Comparison of ENCODE assay signal across 31 cellular contexts in the genomic region with DNA sequence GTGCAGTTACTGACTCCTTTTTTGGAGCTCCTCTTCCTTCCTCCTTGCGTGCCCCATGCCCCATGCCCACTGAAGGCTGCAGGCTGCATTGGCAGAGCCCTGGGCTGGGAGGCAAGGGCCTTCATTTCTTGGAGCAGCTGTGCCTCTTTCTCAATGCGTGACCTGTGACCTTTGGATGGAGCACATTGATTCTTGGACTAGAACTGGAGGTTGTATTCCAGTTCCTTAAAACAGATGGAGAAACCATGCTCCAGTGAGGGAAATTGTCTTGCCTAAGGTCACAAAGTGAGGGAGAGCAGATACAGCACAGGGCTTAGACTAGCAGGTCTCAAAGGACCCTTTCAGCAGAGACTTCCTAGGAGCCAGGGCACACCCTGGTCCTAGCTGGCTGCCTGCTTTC. TPM values are rescaled to one million over a fixed set of nuclear protein-coding genes. Genes with fewer than 3 reads are reported as not detected.
"Had no signal": no experiment of that assay in that cellular context is flagged by ENCODE, and none has a peak within 500 bp of the region (broad histone marks: within the 10 kb centered on the region; RNA-seq: fewer than 3 reads in every experiment).

No MANE protein-coding gene starts in this region.

- H3K9me3 Mint-ChIP-seq: activated CD8-positive, alpha-beta T cell treated with anti-CD3 and anti-CD28 coated beads for 36 hours; activated naive CD4-positive, alpha-beta T cell treated with anti-CD3 and anti-CD28 coated beads, Interleukin-2, amount 50 U/mL, for 24 hours; activated T-helper 2 cell treated with anti-CD3 and anti-CD28 coated beads, Interferon-gamma antibody, Interleukin-2, Interleukin-4, amounts not matched to agents 10 μg/mL and 5 μg/mL and 100 μg/mL, durations not matched to agents 14 hours and 24 hours and 36 hours; memory B cell; naive thymus-derived CD8-positive, alpha-beta T cell; neural crest cell; stimulated activated naive B cell treated with anti-CD40 and anti-IgM and Interleukin-4, amounts not matched to agents 10 μg/mL and 1 μg/mL and 100 μg/mL, for 72 hours had no signal

- H3K9me3 ChIP-seq: adrenal gland, ascending aorta, colonic mucosa, esophagus squamous epithelium, heart right ventricle, pancreas, prostate gland, stomach, thyroid gland had no signal

- DNase-seq: activated CD4-positive, alpha-beta T cell treated with anti-CD3 and anti-CD28 coated beads for 1 hour; activated CD4-positive, alpha-beta T cell treated with anti-CD3 and anti-CD28 coated beads, Interleukin-2, amount 50 U/mL, for 1 hour; activated CD8-positive, alpha-beta memory T cell treated with anti-CD3 and anti-CD28 coated beads, Interleukin-2, amount 10 ng/mL, durations not matched to agents 7 days and 5 days; activated CD8-positive, alpha-beta T cell treated with anti-CD3 and anti-CD28 coated beads for 36 hours; activated T-cell treated with anti-CD3 and anti-CD28 coated beads, Interleukin-2, amount 50 U/mL, for 48 hours; cerebellar nuclear complex; colonic mucosa; effector CD8-positive, alpha-beta T cell; esophagus squamous epithelium; heart right ventricle; naive thymus-derived CD8-positive, alpha-beta T cell; nucleus accumbens; pancreas; retina; stimulated activated CD4-positive, alpha-beta T cell treated with anti-CD3 and anti-CD28 coated beads, Interleukin-15, amount 100 ng/mL, for 24 hours; stimulated activated CD4-positive, alpha-beta T cell treated with anti-CD3 and anti-CD28 coated beads, Interleukin-2, amount 100 ng/mL, for 24 hours; stimulated activated naive B cell treated with anti-CD40 and anti-IgM and Interleukin-4, amounts not matched to agents 10 μg/mL and 1 μg/mL and 100 μg/mL, for 72 hours; stomach; T-helper 2 cell; thyroid gland had no signal

- H3K27me3 ChIP-seq: adrenal gland, ascending aorta, cardiac muscle cell, colonic mucosa, esophagus squamous epithelium, heart right ventricle, pancreas, stomach, thyroid gland had no signal

- H3K36me3 Mint-ChIP-seq: activated CD8-positive, alpha-beta memory T cell treated with anti-CD3 and anti-CD28 coated beads, Interleukin-2, amount 10 ng/mL, durations not matched to agents 7 days and 5 days; activated naive CD4-positive, alpha-beta T cell treated with anti-CD3 and anti-CD28 coated beads, Interleukin-2, amount 50 U/mL, for 24 hours; brain; memory B cell; naive thymus-derived CD8-positive, alpha-beta T cell; stimulated activated naive B cell treated with anti-CD40 and anti-IgM and Interleukin-4, amounts not matched to agents 10 μg/mL and 1 μg/mL and 100 μg/mL, for 72 hours had no signal

- H3K27me3 Mint-ChIP-seq: activated naive CD4-positive, alpha-beta T cell treated with anti-CD3 and anti-CD28 coated beads, Interleukin-2, amount 50 U/mL, for 24 hours; brain; memory B cell; stimulated activated naive B cell treated with anti-CD40 and anti-IgM and Interleukin-4, amounts not matched to agents 10 μg/mL and 1 μg/mL and 100 μg/mL, for 72 hours had no signal

- H3K36me3 ChIP-seq: adrenal gland, ascending aorta, cardiac muscle cell, colonic mucosa, esophagus squamous epithelium, heart right ventricle, pancreas, prostate gland, stomach, thyroid gland had no signal

- ATAC-seq: activated CD8-positive, alpha-beta memory T cell treated with anti-CD3 and anti-CD28 coated beads, Interleukin-2, amount 10 ng/mL, durations not matched to agents 7 days and 5 days; activated CD8-positive, alpha-beta T cell treated with anti-CD3 and anti-CD28 coated beads for 36 hours; naive thymus-derived CD8-positive, alpha-beta T cell; stimulated activated naive B cell treated with anti-CD40 and anti-IgM and Interleukin-4, amounts not matched to agents 10 μg/mL and 1 μg/mL and 100 μg/mL, for 72 hours had no signal

- H3K4me3 Mint-ChIP-seq: activated CD8-positive, alpha-beta memory T cell treated with anti-CD3 and anti-CD28 coated beads, Interleukin-2, amount 10 ng/mL, durations not matched to agents 7 days and 5 days; activated CD8-positive, alpha-beta T cell treated with anti-CD3 and anti-CD28 coated beads for 36 hours; activated naive CD4-positive, alpha-beta T cell treated with anti-CD3 and anti-CD28 coated beads, Interleukin-2, amount 50 U/mL, for 24 hours; brain; memory B cell; naive thymus-derived CD8-positive, alpha-beta T cell; neural crest cell; stimulated activated naive B cell treated with anti-CD40 and anti-IgM and Interleukin-4, amounts not matched to agents 10 μg/mL and 1 μg/mL and 100 μg/mL, for 72 hours had no signal

- H3K4me3 ChIP-seq: adrenal gland, ascending aorta, cardiac muscle cell, colonic mucosa, esophagus squamous epithelium, heart right ventricle, pancreas, prostate gland, stomach, thyroid gland had no signal

- H3K4me1 Mint-ChIP-seq: activated CD8-positive, alpha-beta memory T cell treated with anti-CD3 and anti-CD28 coated beads, Interleukin-2, amount 10 ng/mL, durations not matched to agents 7 days and 5 days; activated naive CD4-positive, alpha-beta T cell treated with anti-CD3 and anti-CD28 coated beads, Interleukin-2, amount 50 U/mL, for 24 hours; brain; memory B cell; stimulated activated naive B cell treated with anti-CD40 and anti-IgM and Interleukin-4, amounts not matched to agents 10 μg/mL and 1 μg/mL and 100 μg/mL, for 72 hours had no signal

- H3K27ac Mint-ChIP-seq: activated CD8-positive, alpha-beta memory T cell treated with anti-CD3 and anti-CD28 coated beads, Interleukin-2, amount 10 ng/mL, durations not matched to agents 7 days and 5 days; activated CD8-positive, alpha-beta T cell treated with anti-CD3 and anti-CD28 coated beads for 36 hours; activated naive CD4-positive, alpha-beta T cell treated with anti-CD3 and anti-CD28 coated beads, Interleukin-2, amount 50 U/mL, for 24 hours; activated T-helper 2 cell treated with anti-CD3 and anti-CD28 coated beads, Interferon-gamma antibody, Interleukin-2, Interleukin-4, amounts not matched to agents 10 μg/mL and 5 μg/mL and 100 μg/mL, durations not matched to agents 14 hours and 24 hours and 36 hours; brain; memory B cell; naive thymus-derived CD8-positive, alpha-beta T cell; stimulated activated naive B cell treated with anti-CD40 and anti-IgM and Interleukin-4, amounts not matched to agents 10 μg/mL and 1 μg/mL and 100 μg/mL, for 72 hours had no signal

- H3K27ac ChIP-seq: adrenal gland, ascending aorta, cardiac muscle cell, colonic mucosa, epithelial cell of prostate, esophagus squamous epithelium, heart right ventricle, pancreas, prostate gland, stomach, thyroid gland had no signal

- H3K4me1 ChIP-seq: adrenal gland, ascending aorta, colonic mucosa, esophagus squamous epithelium, heart right ventricle, prostate gland, stomach, thyroid gland had no signal

RNA-seq across cellular contexts. Expression of gene TMEM269, which starts 9.0 kb away (rescaled TPM):
- total RNA-seq: ascending aorta, dermis microvascular lymphatic vessel endothelial cell, esophagus squamous epithelium had no signal
